18 cellular contexts compared by ENCODE assay signal in the genomic region with DNA sequence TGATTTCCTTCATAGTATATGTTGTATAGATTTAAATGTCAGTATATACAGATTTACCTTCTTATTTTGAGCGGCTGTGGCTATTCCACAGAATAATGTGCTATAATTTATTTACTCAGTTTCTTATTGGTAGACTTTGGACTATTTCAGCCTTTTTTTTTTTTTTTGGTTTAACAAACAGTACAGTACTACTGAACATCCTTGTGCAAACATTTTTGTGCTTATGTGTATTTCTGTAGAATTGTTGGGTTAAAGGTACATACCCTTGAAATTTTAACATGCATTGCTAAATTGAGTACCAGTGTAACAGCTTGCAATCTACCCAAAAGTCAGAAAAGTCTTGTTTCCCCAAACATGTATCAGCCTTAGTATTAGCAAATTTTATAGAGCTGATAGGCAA.
"Had no signal": no experiment of that assay in that cellular context is flagged by ENCODE, and none has a peak within 500 bp of the region (broad histone marks: within the 10 kb centered on the region; RNA-seq: fewer than 3 reads in every experiment).

No MANE protein-coding gene starts in this region.

- H3K4me3 ChIP-seq: gastrocnemius medialis, lung, pancreas, upper lobe of left lung had no signal

- H3K9me3 ChIP-seq: gastrocnemius medialis, pancreas, upper lobe of left lung had no signal

- ATAC-seq: pancreas, T-cell had no signal

- H3K36me3 ChIP-seq: brain microvascular endothelial cell, gastrocnemius medialis, pancreas, upper lobe of left lung had no signal

- H3K27me3 ChIP-seq: brain microvascular endothelial cell, gastrocnemius medialis, pancreas, upper lobe of left lung had no signal

- DNase-seq: activated CD4-positive, alpha-beta T cell treated with anti-CD3 and anti-CD28 coated beads, Interleukin-2, amount 50 U/mL, for 4 hours; activated CD4-positive, CD25-positive, alpha-beta regulatory T cell treated with anti-CD3 and anti-CD28 coated beads, Interleukin-2, amount 50 U/mL, for 72 hours; activated naive CD4-positive, alpha-beta T cell treated with Interleukin-2 at 50 U/mL for 16 hours; activated T-cell treated with anti-CD3 and anti-CD28 coated beads for 4 hours; anterior cingulate cortex; brain microvascular endothelial cell; cortex of kidney; effector CD8-positive, alpha-beta T cell; gastrocnemius medialis; left cardiac atrium; naive B cell; pancreas; stimulated activated CD4-positive, alpha-beta T cell treated with anti-CD3 and anti-CD28 coated beads, Interleukin-2, amount 100 ng/mL, for 48 hours; stimulated activated naive CD4-positive, alpha-beta T cell; T-cell; T-helper 9 cell had no signal

- H3K27ac ChIP-seq: brain microvascular endothelial cell, pancreas had no signal

- FAIRE-seq: pancreas had no signal

- H3K4me1 ChIP-seq: pancreas had no signal
